Comparison of ENCODE assay signal across 17 cellular contexts in genomic region chr7:24018331-24018730, GRCh38.
DNase-seq lines count a peak whose midpoint lies in the region; ATAC-seq lines count a peak whose summit lies in the region.
"Had no signal": no experiment of that assay in that cellular context is flagged by ENCODE, and none has a peak within 500 bp of the region (broad histone marks: within the 10 kb centered on the region; RNA-seq: fewer than 3 reads in every experiment).

No MANE protein-coding gene starts in this region.

- H3K9me3 ChIP-seq in right cardiac atrium (ENCODE audit: control insufficient read depth, low read length) = no peaks in the 10 kb centered on the region
- H3K9me3 ChIP-seq: BLaER1, HAP-1 had no signal

- intact Hi-C loops in right cardiac atrium (cut with DNase I) = no loop called here

- no peaks in the 10 kb centered on the region for H3K27me3 ChIP-seq in right cardiac atrium (ENCODE audit: control insufficient read depth, insufficient read depth)
- H3K27me3 ChIP-seq: BLaER1 had no signal

- no peak overlapping the region for H3K27ac ChIP-seq in right cardiac atrium (ENCODE audit: low read length)
- H3K27ac ChIP-seq: BLaER1 had no signal

- DNase-seq in SIG-M5 treated with dmso at 0.1 percent for 504 hours (lab: John Stamatoyannopoulos, UW; ENCODE audit: unreplicated experiment) = peak; percentile 18
- no peak for DNase-seq in SIG-M5 (lab: John Stamatoyannopoulos, UW)
- DNase-seq in MV-4-11 (lab: John Stamatoyannopoulos, UW) = peak; percentile 78
- DNase-seq in amniotic epithelial cell (ENCODE audit: low read depth) = peak; percentile 62
- no peak for DNase-seq in right cardiac atrium
- no peak for DNase-seq in Kasumi-1 (lab: John Stamatoyannopoulos, UW)
- no peak for DNase-seq in GOT3 (lab: John Stamatoyannopoulos, UW)
- DNase-seq: 8988T; AML-193; Calu3; CD4-positive, CD25-positive, alpha-beta regulatory T cell; DMS 273 treated with DMSO at 0.1 percent for 48 hours; HFFc6 had no signal

- no peaks in the 10 kb centered on the region for H3K4me1 ChIP-seq in right cardiac atrium (ENCODE audit: control insufficient read depth, insufficient read depth, low read length)
- H3K4me1 ChIP-seq: BLaER1, HAP-1 had no signal

- H3K4me3 ChIP-seq in right cardiac atrium (ENCODE audit: low read length) = no peak overlapping the region
- H3K4me3 ChIP-seq: BLaER1, GM12878, GM23338, HAP-1 had no signal

- ATAC-seq in right cardiac atrium = no peak
- ATAC-seq: GM12878, GM23338 had no signal

- whole genome bisulfite sequencing in right cardiac atrium = 58% methylated on average over 2 of the region's 2 CpGs

Comparison
In these comparisons a context has a peak if more than half of its experiments do, and no peak if none do; other contexts are left out.
1. DNase-seq: peak in SIG-M5 treated with dmso at 0.1 percent for 504 hours (single experiment), MV-4-11 (single experiment) and amniotic epithelial cell (single experiment); none in SIG-M5 (single experiment), right cardiac atrium (0 of 3), Kasumi-1 (0 of 2) and GOT3 (single experiment).